8 cellular contexts compared by ENCODE assay signal in the genomic region with DNA sequence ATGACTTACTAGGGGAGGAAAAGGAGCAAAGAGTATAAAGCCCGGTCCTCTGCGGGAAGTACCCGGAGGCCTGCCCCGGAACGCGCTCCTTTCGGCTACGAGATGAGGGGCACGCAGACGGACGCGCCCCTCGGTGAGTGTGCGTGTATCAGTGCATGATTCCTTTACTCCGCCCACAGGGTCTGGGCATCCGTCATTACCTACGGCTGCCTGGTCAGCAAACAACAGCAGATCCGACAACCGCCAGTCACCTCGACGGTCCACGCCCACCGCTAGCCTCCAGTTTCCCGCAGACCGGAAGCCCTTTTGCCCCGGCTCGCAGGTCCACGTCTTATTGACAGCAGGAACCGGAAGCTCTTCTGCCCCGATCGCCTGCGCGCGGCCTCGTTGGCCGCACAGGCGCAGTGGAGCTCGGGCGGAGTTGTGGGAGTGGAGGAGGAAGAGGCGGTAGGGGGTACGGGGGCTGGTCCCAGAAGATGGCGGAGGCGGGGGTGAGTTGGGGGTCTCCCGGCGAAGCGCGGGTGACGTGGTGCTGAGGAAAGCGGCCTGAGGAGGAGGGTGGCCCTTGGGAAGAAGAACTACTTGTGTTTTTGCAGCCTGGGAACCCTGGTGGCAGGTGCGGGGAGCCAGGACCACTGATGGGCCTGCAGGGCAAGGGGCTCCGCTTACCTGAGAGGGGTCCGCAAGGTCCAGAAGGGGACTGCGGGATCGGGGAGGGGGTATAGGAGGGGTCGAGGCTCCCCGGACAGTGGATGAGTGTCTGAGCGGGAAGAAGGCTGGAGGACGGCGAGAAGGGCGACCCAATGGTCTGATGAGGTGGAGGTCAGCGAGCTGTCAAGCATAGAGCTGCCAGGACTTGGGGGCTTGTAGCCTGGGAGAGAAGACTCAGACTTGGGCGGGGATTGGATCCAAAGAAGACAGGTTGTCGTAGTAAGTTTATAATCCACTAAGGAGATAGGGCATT. TPM values are rescaled to one million over a fixed set of nuclear protein-coding genes. Genes with fewer than 3 reads are reported as not detected.
DNase-seq lines count a peak whose midpoint lies in the region; ATAC-seq and TF ChIP-seq lines count a peak whose summit lies in the region.

A gene (plus strand): TSS at position 421 of the 964 bp plus-strand sequence. CDS start 8,086 bp downstream, outside the sequence.

- H2AFZ ChIP-seq in GM23338, result peak within 1 kb of the TSS; percentile 60

- peak within 1 kb of the TSS; percentile 96 for H3K4me3 Mint-ChIP-seq in GM23338
- peak within 1 kb of the TSS; percentile 92 for H3K4me3 Mint-ChIP-seq in natural killer cell treated with Interleukin-12 subunit alpha and Interleukin-12 subunit beta and Interleukin-15 and Interleukin-18, amount 100 ng/mL, for 72 hours

- H3K27ac Mint-ChIP-seq in GM23338, result peak within 1 kb of the TSS; percentile 94
- peak within 1 kb of the TSS; percentile 85 to 86 for H3K27ac Mint-ChIP-seq in natural killer cell treated with Interleukin-12 subunit alpha and Interleukin-12 subunit beta and Interleukin-15 and Interleukin-18, amount 100 ng/mL, for 72 hours

- H3K4me2 ChIP-seq in GM23338, result peak within 1 kb of the TSS; percentile 98

- H3K4me1 Mint-ChIP-seq in GM23338, result peaks cover 29% of the 10 kb centered on the region
- H3K4me1 Mint-ChIP-seq in natural killer cell treated with Interleukin-12 subunit alpha and Interleukin-12 subunit beta and Interleukin-15 and Interleukin-18, amount 100 ng/mL, for 72 hours (ENCODE audit: low read depth in 2 of 2), result peaks cover 4 to 16% of the 10 kb centered on the region in 2 donors

- no peaks in the 10 kb centered on the region for H3F3A ChIP-seq in GM23338 (replicated peaks; ENCODE audit: low read depth)

- H3K4me3 ChIP-seq in GM23338 (peak within 1 kb of the TSS; percentile 83), fibroblast of mammary gland (ENCODE audit: control insufficient read depth, low read depth, low read length) (peak within 1 kb of the TSS; percentile 91)

- H3K9me2 ChIP-seq in GM23338 (ENCODE audit: insufficient read depth), result no peaks in the 10 kb centered on the region

- no peaks in the 10 kb centered on the region for H4K20me1 ChIP-seq in GM23338 (replicated peaks; ENCODE audit: insufficient read depth)

- peak; percentile 92 for ATAC-seq in GM23338
- ATAC-seq in natural killer cell treated with Interleukin-12 subunit alpha and Interleukin-12 subunit beta and Interleukin-15 and Interleukin-18, amount 100 ng/mL, for 72 hours, result peak; percentile 97
- ATAC-seq in stimulated activated naive CD8-positive, alpha-beta T cell treated with anti-CD3 and anti-CD28 coated beads, Interleukin-15, Interleukin-2, amounts not matched to agents 100 U/mL and 50 U/mL, for 24 hours, result peak; percentile 96

- no peaks in the 10 kb centered on the region for H3K27me3 ChIP-seq in GM23338 (ENCODE audit: insufficient read depth)

- DNase-seq in EL (peak; percentile 97), GM23338 (ENCODE audit: low spot score) (peak; percentile 99), LHCN-M2 (ENCODE audit: low read depth) (peak; percentile 96), RPMI8226 (peak; percentile 97), fibroblast of mammary gland (ENCODE audit: low read depth) (peak; percentile 93)
- DNase-seq in activated T-helper 1 cell treated with anti-CD3 and anti-CD28 coated beads, Interleukin-2, amount 50 U/mL, for 16 hours (ENCODE audit: low read depth in 1 of 2, low spot score in 1 of 2), result peak; percentile 65 to 82
- DNase-seq in natural killer cell treated with Interleukin-12 subunit alpha and Interleukin-12 subunit beta and Interleukin-15 and Interleukin-18, amount 100 ng/mL, for 72 hours (ENCODE audit: low spot score), result peak; percentile 98
- DNase-seq in stimulated activated naive CD8-positive, alpha-beta T cell treated with anti-CD3 and anti-CD28 coated beads, Interleukin-15, Interleukin-2, amounts not matched to agents 100 U/mL and 50 U/mL, for 24 hours, result peak; percentile 96

- H3K27me3 Mint-ChIP-seq in GM23338 (ENCODE audit: insufficient read depth, low read depth, poor library complexity), result peaks cover 8% of the 10 kb centered on the region
- H3K27me3 Mint-ChIP-seq in natural killer cell treated with Interleukin-12 subunit alpha and Interleukin-12 subunit beta and Interleukin-15 and Interleukin-18, amount 100 ng/mL, for 72 hours, result peaks cover 7 to 15% of the 10 kb centered on the region in 2 donors

- H3K27ac ChIP-seq in GM23338 (ENCODE audit: low read depth), result peak within 1 kb of the TSS; percentile 52; the same call in 1 of the 2 replicates

- no peaks in the 10 kb centered on the region for H3K9me3 Mint-ChIP-seq in GM23338
- H3K9me3 Mint-ChIP-seq in natural killer cell treated with Interleukin-12 subunit alpha and Interleukin-12 subunit beta and Interleukin-15 and Interleukin-18, amount 100 ng/mL, for 72 hours, result no peaks in the 10 kb centered on the region

- peaks cover 35% of the 10 kb centered on the region for H3K4me1 ChIP-seq in GM23338 (ENCODE audit: insufficient read depth)

- no peaks in the 10 kb centered on the region; the same call in 2 of the 3 replicates for H3K36me3 Mint-ChIP-seq in GM23338 (ENCODE audit: low read depth)
- H3K36me3 Mint-ChIP-seq in natural killer cell treated with Interleukin-12 subunit alpha and Interleukin-12 subunit beta and Interleukin-15 and Interleukin-18, amount 100 ng/mL, for 72 hours, result no peaks in the 10 kb centered on the region

- no peaks in the 10 kb centered on the region for H3K36me3 ChIP-seq in GM23338 (ENCODE audit: insufficient read depth)

- H3K79me2 ChIP-seq in GM23338 (replicated peaks; ENCODE audit: insufficient read depth), result peaks cover 43% of the 10 kb centered on the region

- TF ChIP-seq CTCF in GM23338 (conservative IDR thresholded peaks at IDR 0.05; ENCODE audit: low read depth in 2 of 2) (no peak), fibroblast of mammary gland (conservative IDR thresholded peaks at IDR 0.05; ENCODE audit: control insufficient read depth, insufficient read depth, low read depth, low read length) (no peak)

TF ChIP-seq in GM23338, 12 proteins besides CTCF, POLR2A, EP300 and RAD21 (continues in another document):
- TF ChIP-seq STAT1 (IDR thresholded peaks at IDR 0.05; ENCODE audit: unreplicated experiment) (no peak), ZNF114 (CRISPR knock-in tag; IDR thresholded peaks at IDR 0.05) (no peak), EZH2phosphoT487 (IDR thresholded peaks at IDR 0.05; ENCODE audit: unreplicated experiment) (no peak)
- TF ChIP-seq, protein P1, sequence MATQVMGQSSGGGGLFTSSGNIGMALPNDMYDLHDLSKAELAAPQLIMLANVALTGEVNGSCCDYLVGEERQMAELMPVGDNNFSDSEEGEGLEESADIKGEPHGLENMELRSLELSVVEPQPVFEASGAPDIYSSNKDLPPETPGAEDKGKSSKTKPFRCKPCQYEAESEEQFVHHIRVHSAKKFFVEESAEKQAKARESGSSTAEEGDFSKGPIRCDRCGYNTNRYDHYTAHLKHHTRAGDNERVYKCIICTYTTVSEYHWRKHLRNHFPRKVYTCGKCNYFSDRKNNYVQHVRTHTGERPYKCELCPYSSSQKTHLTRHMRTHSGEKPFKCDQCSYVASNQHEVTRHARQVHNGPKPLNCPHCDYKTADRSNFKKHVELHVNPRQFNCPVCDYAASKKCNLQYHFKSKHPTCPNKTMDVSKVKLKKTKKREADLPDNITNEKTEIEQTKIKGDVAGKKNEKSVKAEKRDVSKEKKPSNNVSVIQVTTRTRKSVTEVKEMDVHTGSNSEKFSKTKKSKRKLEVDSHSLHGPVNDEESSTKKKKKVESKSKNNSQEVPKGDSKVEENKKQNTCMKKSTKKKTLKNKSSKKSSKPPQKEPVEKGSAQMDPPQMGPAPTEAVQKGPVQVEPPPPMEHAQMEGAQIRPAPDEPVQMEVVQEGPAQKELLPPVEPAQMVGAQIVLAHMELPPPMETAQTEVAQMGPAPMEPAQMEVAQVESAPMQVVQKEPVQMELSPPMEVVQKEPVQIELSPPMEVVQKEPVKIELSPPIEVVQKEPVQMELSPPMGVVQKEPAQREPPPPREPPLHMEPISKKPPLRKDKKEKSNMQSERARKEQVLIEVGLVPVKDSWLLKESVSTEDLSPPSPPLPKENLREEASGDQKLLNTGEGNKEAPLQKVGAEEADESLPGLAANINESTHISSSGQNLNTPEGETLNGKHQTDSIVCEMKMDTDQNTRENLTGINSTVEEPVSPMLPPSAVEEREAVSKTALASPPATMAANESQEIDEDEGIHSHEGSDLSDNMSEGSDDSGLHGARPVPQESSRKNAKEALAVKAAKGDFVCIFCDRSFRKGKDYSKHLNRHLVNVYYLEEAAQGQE (IDR thresholded peaks at IDR 0.05; ENCODE audit: unreplicated experiment), result no peak

RNA-seq across cellular contexts. Expression of the gene that starts here (rescaled TPM):
- 8.1 and 10.1 TPM in 2 replicates for total RNA-seq in GM23338 (2014; rRNA removed; shearing (Covaris generic))
- polyA plus RNA-seq in GM23338 (2016; fragmentation: Nextera tagmentation; extraction: Ambion mirVana), result 11.0 and 15.1 TPM in 2 replicates
- 13.5 and 16.6 TPM in 2 replicates for total RNA-seq in LHCN-M2 (2014; rRNA removed)
- 11.5 TPM for polyA plus RNA-seq in LHCN-M2 (2012)
- total RNA-seq in natural killer cell treated with Interleukin-12 subunit alpha and Interleukin-12 subunit beta and Interleukin-15 and Interleukin-18, amount 100 ng/mL, for 72 hours, result 10 to 100 TPM; 21.7 to 47.7 TPM

Comparison
In these comparisons a context has a peak if more than half of its experiments do, and no peak if none do; other contexts are left out.
1. Peak in every context shown above with its lines: DNase-seq, ATAC-seq, H3K4me3 ChIP-seq and H3K27ac ChIP-seq.